ENCODE assay signal across 8 cellular contexts in genomic region chr16:68514511-68514910, GRCh38.
"Had no signal": no experiment of that assay in that cellular context is flagged by ENCODE, and none has a peak within 500 bp of the region (broad histone marks: within the 10 kb centered on the region; RNA-seq: fewer than 3 reads in every experiment).

No MANE protein-coding gene starts in this region.

- H3K9me3 ChIP-seq: HAP-1 had no signal

- DNase-seq: GM23248, GOT3, H7, HFFc6, IMR-90 had no signal

- H3K27ac ChIP-seq: GM23248 had no signal

- H3K4me1 ChIP-seq: HAP-1 had no signal

- FAIRE-seq: HTR-8/SVneo had no signal

- H3K4me3 ChIP-seq: GM23248, HAP-1 had no signal

- ATAC-seq: HCT116 had no signal

- H3K36me3 ChIP-seq: HAP-1 had no signal

- H2AFZ ChIP-seq: GM23248 had no signal
